ENCODE assay signal across 3 cellular contexts in genomic region chr7:15166620-15167019, GRCh38.
"Had no signal": no experiment of that assay in that cellular context is flagged by ENCODE, and none has a peak within 500 bp of the region (broad histone marks: within the 10 kb centered on the region; RNA-seq: fewer than 3 reads in every experiment).

No MANE protein-coding gene starts in this region.

- DNase-seq: GDM1, GF-D8 had no signal

- ATAC-seq: GM12878 had no signal

- H3K4me3 ChIP-seq: GM12878 had no signal
